ENCODE assay signal across 8 cellular contexts in genomic region chr11:42770444-42771065, GRCh38.
DNase-seq lines count a peak whose midpoint lies in the region; ATAC-seq, FAIRE-seq and TF ChIP-seq lines count a peak whose summit lies in the region.

No MANE protein-coding gene starts in this region.

- intact Hi-C loops in MCF 10A (cut with micrococcal nuclease): loop anchor here (1.0 kb wide), 2 partner anchors 508 to 513 kb away; no protein-coding TSS in a partner anchor

- CTCF ChIA-PET in MCF 10A (lab: Yijun Ruan, JAX): interaction anchor here (1.0 to 2.0 kb wide), 7 partner anchors 10 to 513 kb away, joined by 3 to 14 read pairs (median 5); no protein-coding TSS in a partner anchor

- TF ChIP-seq CTCF in D721Med (IDR thresholded peaks at IDR 0.05; ENCODE audit: insufficient read depth, missing control alignments) (peak; percentile 67), MCF 10A (IDR thresholded peaks at IDR 0.05; ENCODE audit: unreplicated experiment) (peak; percentile 68), nephron (IDR thresholded peaks at IDR 0.05; ENCODE audit: unreplicated experiment in 3 of 3) (peak; percentile 65 to 79 (median 78))

- H3K4me1 Mint-ChIP-seq in MCF 10A (ENCODE audit: insufficient read depth, unreplicated experiment): no peaks in the 10 kb centered on the region
- peaks cover 5% of the 10 kb centered on the region for H3K4me1 Mint-ChIP-seq in nephron

- DNase-seq in D721Med (ENCODE audit: insufficient read length, low spot score) (no peak), KG1 (lab: John Stamatoyannopoulos, UW) (peak; percentile 7), MCF 10A (ENCODE audit: unreplicated experiment) (no peak), NCI-H526 treated with DMSO at 0.1 percent for 48 hours (lab: John Stamatoyannopoulos, UW) (no peak)
- no peak for DNase-seq in stimulated activated CD8-positive, alpha-beta memory T cell treated with anti-CD3 and anti-CD28 coated beads, Interleukin-4, amount 100 ng/mL, for 48 hours

- ATAC-seq in GM18873 (IDR thresholded peaks at IDR 0.05; ENCODE audit: low FRiP score, unreplicated experiment) (peak; percentile 52), HG02642 (IDR thresholded peaks at IDR 0.05; ENCODE audit: poor library complexity, unreplicated experiment) (no peak)

- H3K36me3 Mint-ChIP-seq in MCF 10A (ENCODE audit: insufficient read depth, unreplicated experiment) (no peaks in the 10 kb centered on the region), nephron (ENCODE audit: low read depth) (no peaks in the 10 kb centered on the region)

- H3K27ac Mint-ChIP-seq in MCF 10A (ENCODE audit: low read depth, unreplicated experiment): no peak overlapping the region
- H3K27ac Mint-ChIP-seq in nephron: no peak overlapping the region

- H3K4me3 Mint-ChIP-seq in MCF 10A (ENCODE audit: unreplicated experiment) (no peak overlapping the region), nephron (no peak overlapping the region)

- no peaks in the 10 kb centered on the region for H3K27me3 Mint-ChIP-seq in MCF 10A (ENCODE audit: insufficient read depth, unreplicated experiment)
- H3K27me3 Mint-ChIP-seq in nephron (ENCODE audit: low read depth): peaks cover 5% of the 10 kb centered on the region

- no peak for FAIRE-seq in D721Med (lab: Jason Lieb, UNC)

- POLR2A ChIA-PET in MCF 10A (lab: Yijun Ruan, JAX): interaction anchor here (0.5 to 0.6 kb wide), 2 partner anchors 319 to 833 kb away, joined by 3 to 5 read pairs; no protein-coding TSS in a partner anchor

- H3K9me3 Mint-ChIP-seq in MCF 10A (ENCODE audit: unreplicated experiment) (no peaks in the 10 kb centered on the region), nephron (no peaks in the 10 kb centered on the region)

- BruUV-seq in MCF 10A (replicated peaks; lab: Mats Ljungman, UMichigan): no TSS peak
